In the genomic region with DNA sequence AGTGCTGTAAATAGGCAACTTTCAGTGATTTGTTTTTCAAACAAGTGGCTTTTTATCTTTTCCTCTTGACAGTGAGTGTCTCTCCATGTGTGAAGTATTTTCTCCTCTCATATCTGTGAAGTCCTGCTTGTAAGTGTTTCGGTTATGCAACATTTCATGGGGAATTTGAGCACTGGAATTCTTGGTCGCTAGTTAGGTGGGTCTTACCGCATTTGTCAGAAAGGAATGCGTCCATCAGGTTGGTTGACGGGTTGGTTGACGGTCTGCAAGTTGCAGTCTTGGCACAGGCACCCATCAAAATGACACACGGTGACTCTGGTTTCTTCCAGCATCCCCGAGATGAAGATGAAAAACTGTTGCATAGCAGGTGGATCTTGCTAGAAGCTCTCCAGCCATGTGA, we compare ENCODE assay signal across 18 cellular contexts.
DNase-seq lines count a peak whose midpoint lies in the region; ATAC-seq and TF ChIP-seq lines count a peak whose summit lies in the region.
"Had no signal": no experiment of that assay in that cellular context is flagged by ENCODE, and none has a peak within 500 bp of the region (broad histone marks: within the 10 kb centered on the region; RNA-seq: fewer than 3 reads in every experiment).

No MANE protein-coding gene starts in this region.

- H3K4me2 ChIP-seq in PC-9: no peak overlapping the region

- no TSS peak for BruUV-seq in PC-9 (replicated peaks; lab: Mats Ljungman, UMichigan)

- no peak for TF ChIP-seq CTCF in PC-9 (conservative IDR thresholded peaks at IDR 0.05)
- TF ChIP-seq CTCF in dorsolateral prefrontal cortex (IDR thresholded peaks at IDR 0.05 in 54 of 56, conservative IDR thresholded peaks at IDR 0.05 in 2 of 56; ENCODE audit: low read depth in 1 of 56, partially characterized antibody in 56 of 56): no peak

- POLR2A ChIA-PET in PC-9 (lab: Charles Lee; ENCODE audit: unreplicated experiment): interaction anchor here (0.6 kb wide), 1 partner anchor 1609 kb away, joined by 12 read pairs; no protein-coding TSS in a partner anchor

- H3K4me3 ChIP-seq in PC-9 (no peak overlapping the region), dorsolateral prefrontal cortex (no peak overlapping the region)

- H2AFZ ChIP-seq in PC-9: no peak overlapping the region

- H3K27me3 ChIP-seq in PC-9 (ENCODE audit: insufficient read depth, low read depth) (no peaks in the 10 kb centered on the region), dorsolateral prefrontal cortex (no peaks in the 10 kb centered on the region)
- H3K27me3 ChIP-seq: BE2C had no signal

- H3K36me3 ChIP-seq in PC-9 (ENCODE audit: low read depth): no peaks in the 10 kb centered on the region
- H3K36me3 ChIP-seq: BE2C had no signal

- peak overlapping the region; percentile 15; the same call in 1 of the 2 replicates for H3K27ac ChIP-seq in PC-9
- peak overlapping the region in 38 of 59 donors; percentile 0 to 70 (median 40) for H3K27ac ChIP-seq in dorsolateral prefrontal cortex

- peaks cover 95% of the 10 kb centered on the region for H3K79me2 ChIP-seq in PC-9 (ENCODE audit: low read depth)

- intact Hi-C loops in PC-9 (cut with micrococcal nuclease; ENCODE audit: unreplicated experiment): no loop called here
- intact Hi-C loops in dorsolateral prefrontal cortex (cut with DNase I): no loop called here

- no peaks in the 10 kb centered on the region for H3K9me2 ChIP-seq in PC-9 (ENCODE audit: insufficient read depth)

- no peak for ATAC-seq in activated CD4-positive, CD25-positive, alpha-beta regulatory T cell treated with anti-CD3 and anti-CD28 coated beads, Interleukin-2, amount 50 U/mL, for 24 hours

- H3F3A ChIP-seq in PC-9 (ENCODE audit: insufficient read depth, low read depth): 0 out of 2 replicates have a peak, but pooled peaks cover 14% of the 10 kb centered on the region

- H3K4me1 ChIP-seq in PC-9 (replicated peaks; ENCODE audit: insufficient read depth): no peaks in the 10 kb centered on the region
- H3K4me1 ChIP-seq: Caco-2 had no signal

- DNase-seq in PC-9 (peak in 1 of 2 experiments; percentile 54), dorsolateral prefrontal cortex (no peak), renal cortical epithelial cell (ENCODE audit: low read depth) (peak; percentile 21), NCI-H345 treated with DMSO at 0.1 percent for 48 hours (lab: John Stamatoyannopoulos, UW; ENCODE audit: unreplicated experiment) (no peak), NOMO-1 (lab: John Stamatoyannopoulos, UW; ENCODE audit: unreplicated experiment in 2 of 2) (no peak), COR-L47 (lab: John Stamatoyannopoulos, UW) (no peak)
- DNase-seq: ACHN; BE2C; C1 segment of cervical spinal cord; Caco-2; CD4-positive, CD25-positive, alpha-beta regulatory T cell; CD8-positive, alpha-beta memory T cell; DMS153; DMS79; GDM1; GOT3; H7 had no signal

- no peaks in the 10 kb centered on the region for H3K9me3 ChIP-seq in PC-9 (ENCODE audit: insufficient read depth, low read depth)
- H3K9me3 ChIP-seq: BE2C, Caco-2 had no signal

- peaks cover 71% of the 10 kb centered on the region for H4K20me1 ChIP-seq in PC-9 (ENCODE audit: insufficient read depth)

- CTCF ChIA-PET in PC-9 (lab: Charles Lee): interaction anchor here (0.7 kb wide), 1 partner anchor 137 kb away, joined by 5 read pairs; no protein-coding TSS in a partner anchor
